2 cellular contexts compared by ENCODE assay signal in the genomic region with DNA sequence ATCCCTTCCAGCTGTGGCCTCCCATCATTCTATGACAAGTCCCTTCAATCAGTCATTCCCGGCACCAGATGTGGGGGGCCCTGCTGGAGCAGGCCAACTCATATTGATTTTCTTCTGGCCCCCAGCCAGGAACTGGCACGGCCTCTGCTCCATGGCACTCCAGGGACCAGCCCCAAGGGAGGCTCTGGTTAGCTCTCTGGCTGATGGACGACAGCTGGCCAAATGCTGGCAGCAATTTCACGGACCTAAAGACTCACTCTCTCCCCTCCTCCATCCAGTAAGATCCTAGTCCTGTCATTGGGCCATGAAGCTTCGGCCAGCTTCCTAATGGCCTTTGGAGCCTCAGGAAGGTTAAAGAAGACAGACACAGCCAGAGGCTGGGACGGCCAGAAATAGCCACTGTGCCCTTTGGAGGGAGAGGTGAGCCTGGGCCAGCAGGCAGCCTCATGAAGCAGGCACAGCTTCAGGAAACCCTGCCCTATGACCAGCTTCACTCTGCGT.
A peak's percentile ranks its signal among the peaks of the same experiment; 100 is the strongest.
TF ChIP-seq lines count a peak whose summit lies in the region.

No MANE protein-coding gene starts in this region.

TF ChIP-seq in liver, 16 proteins besides CTCF, POLR2A, EP300 and RAD21 (continued from another document):
- peak; percentile 63 to 68 for TF ChIP-seq HNF4A (conservative IDR thresholded peaks at IDR 0.05)
- TF ChIP-seq, protein P1, sequence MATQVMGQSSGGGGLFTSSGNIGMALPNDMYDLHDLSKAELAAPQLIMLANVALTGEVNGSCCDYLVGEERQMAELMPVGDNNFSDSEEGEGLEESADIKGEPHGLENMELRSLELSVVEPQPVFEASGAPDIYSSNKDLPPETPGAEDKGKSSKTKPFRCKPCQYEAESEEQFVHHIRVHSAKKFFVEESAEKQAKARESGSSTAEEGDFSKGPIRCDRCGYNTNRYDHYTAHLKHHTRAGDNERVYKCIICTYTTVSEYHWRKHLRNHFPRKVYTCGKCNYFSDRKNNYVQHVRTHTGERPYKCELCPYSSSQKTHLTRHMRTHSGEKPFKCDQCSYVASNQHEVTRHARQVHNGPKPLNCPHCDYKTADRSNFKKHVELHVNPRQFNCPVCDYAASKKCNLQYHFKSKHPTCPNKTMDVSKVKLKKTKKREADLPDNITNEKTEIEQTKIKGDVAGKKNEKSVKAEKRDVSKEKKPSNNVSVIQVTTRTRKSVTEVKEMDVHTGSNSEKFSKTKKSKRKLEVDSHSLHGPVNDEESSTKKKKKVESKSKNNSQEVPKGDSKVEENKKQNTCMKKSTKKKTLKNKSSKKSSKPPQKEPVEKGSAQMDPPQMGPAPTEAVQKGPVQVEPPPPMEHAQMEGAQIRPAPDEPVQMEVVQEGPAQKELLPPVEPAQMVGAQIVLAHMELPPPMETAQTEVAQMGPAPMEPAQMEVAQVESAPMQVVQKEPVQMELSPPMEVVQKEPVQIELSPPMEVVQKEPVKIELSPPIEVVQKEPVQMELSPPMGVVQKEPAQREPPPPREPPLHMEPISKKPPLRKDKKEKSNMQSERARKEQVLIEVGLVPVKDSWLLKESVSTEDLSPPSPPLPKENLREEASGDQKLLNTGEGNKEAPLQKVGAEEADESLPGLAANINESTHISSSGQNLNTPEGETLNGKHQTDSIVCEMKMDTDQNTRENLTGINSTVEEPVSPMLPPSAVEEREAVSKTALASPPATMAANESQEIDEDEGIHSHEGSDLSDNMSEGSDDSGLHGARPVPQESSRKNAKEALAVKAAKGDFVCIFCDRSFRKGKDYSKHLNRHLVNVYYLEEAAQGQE (IDR thresholded peaks at IDR 0.05): peak; percentile 36
- TF ChIP-seq, protein P2, sequence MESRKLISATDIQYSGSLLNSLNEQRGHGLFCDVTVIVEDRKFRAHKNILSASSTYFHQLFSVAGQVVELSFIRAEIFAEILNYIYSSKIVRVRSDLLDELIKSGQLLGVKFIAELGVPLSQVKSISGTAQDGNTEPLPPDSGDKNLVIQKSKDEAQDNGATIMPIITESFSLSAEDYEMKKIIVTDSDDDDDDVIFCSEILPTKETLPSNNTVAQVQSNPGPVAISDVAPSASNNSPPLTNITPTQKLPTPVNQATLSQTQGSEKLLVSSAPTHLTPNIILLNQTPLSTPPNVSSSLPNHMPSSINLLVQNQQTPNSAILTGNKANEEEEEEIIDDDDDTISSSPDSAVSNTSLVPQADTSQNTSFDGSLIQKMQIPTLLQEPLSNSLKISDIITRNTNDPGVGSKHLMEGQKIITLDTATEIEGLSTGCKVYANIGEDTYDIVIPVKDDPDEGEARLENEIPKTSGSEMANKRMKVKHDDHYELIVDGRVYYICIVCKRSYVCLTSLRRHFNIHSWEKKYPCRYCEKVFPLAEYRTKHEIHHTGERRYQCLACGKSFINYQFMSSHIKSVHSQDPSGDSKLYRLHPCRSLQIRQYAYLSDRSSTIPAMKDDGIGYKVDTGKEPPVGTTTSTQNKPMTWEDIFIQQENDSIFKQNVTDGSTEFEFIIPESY (IDR thresholded peaks at IDR 0.05): no peak
- no peak for TF ChIP-seq FOXA1 (IDR thresholded peaks at IDR 0.05)
- peak; percentile 40 for TF ChIP-seq YY1 (IDR thresholded peaks at IDR 0.05)
- TF ChIP-seq NR2F2 (IDR thresholded peaks at IDR 0.05): peak; percentile 66
- peak; percentile 52 to 57 for TF ChIP-seq RXRA (IDR thresholded peaks at IDR 0.05)
- TF ChIP-seq HNF4G (IDR thresholded peaks at IDR 0.05): peak; percentile 23
- TF ChIP-seq TAF1 (conservative IDR thresholded peaks at IDR 0.05): no peak
- TF ChIP-seq, protein P3, sequence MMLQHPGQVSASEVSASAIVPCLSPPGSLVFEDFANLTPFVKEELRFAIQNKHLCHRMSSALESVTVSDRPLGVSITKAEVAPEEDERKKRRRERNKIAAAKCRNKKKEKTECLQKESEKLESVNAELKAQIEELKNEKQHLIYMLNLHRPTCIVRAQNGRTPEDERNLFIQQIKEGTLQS (IDR thresholded peaks at IDR 0.05): no peak
- no peak for TF ChIP-seq GABPA (IDR thresholded peaks at IDR 0.05 in 1 of 2, conservative IDR thresholded peaks at IDR 0.05 in 1 of 2)
- no peak for TF ChIP-seq FOXA2 (IDR thresholded peaks at IDR 0.05)
- no peak for TF ChIP-seq EGR1 (IDR thresholded peaks at IDR 0.05; ENCODE audit: low read depth in 2 of 2)
- TF ChIP-seq, protein P4, sequence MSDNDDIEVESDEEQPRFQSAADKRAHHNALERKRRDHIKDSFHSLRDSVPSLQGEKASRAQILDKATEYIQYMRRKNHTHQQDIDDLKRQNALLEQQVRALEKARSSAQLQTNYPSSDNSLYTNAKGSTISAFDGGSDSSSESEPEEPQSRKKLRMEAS (IDR thresholded peaks at IDR 0.05): no peak

TF ChIP-seq in HepG2, 621 proteins besides CTCF, POLR2A, EP300 and RAD21 (continued from another document):
- TF ChIP-seq YEATS4 (CRISPR knock-in tag; IDR thresholded peaks at IDR 0.05; ENCODE audit: borderline replicate concordance) (no peak), ZNF777 (CRISPR knock-in tag; IDR thresholded peaks at IDR 0.05) (no peak), ZNF383 (CRISPR knock-in tag; IDR thresholded peaks at IDR 0.05; ENCODE audit: borderline replicate concordance) (no peak), HDAC6 (IDR thresholded peaks at IDR 0.05; ENCODE audit: low read depth, low read length) (no peak), ZBTB34 (CRISPR knock-in tag; IDR thresholded peaks at IDR 0.05) (no peak), PAF1 (CRISPR knock-in tag; IDR thresholded peaks at IDR 0.05) (no peak)
- TF ChIP-seq, protein P5, sequence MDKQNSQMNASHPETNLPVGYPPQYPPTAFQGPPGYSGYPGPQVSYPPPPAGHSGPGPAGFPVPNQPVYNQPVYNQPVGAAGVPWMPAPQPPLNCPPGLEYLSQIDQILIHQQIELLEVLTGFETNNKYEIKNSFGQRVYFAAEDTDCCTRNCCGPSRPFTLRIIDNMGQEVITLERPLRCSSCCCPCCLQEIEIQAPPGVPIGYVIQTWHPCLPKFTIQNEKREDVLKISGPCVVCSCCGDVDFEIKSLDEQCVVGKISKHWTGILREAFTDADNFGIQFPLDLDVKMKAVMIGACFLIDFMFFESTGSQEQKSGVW (CRISPR knock-in tag; IDR thresholded peaks at IDR 0.05; ENCODE audit: borderline replicate concordance): no peak
